Comparison of ENCODE assay signal across 8 cellular contexts in the genomic region with DNA sequence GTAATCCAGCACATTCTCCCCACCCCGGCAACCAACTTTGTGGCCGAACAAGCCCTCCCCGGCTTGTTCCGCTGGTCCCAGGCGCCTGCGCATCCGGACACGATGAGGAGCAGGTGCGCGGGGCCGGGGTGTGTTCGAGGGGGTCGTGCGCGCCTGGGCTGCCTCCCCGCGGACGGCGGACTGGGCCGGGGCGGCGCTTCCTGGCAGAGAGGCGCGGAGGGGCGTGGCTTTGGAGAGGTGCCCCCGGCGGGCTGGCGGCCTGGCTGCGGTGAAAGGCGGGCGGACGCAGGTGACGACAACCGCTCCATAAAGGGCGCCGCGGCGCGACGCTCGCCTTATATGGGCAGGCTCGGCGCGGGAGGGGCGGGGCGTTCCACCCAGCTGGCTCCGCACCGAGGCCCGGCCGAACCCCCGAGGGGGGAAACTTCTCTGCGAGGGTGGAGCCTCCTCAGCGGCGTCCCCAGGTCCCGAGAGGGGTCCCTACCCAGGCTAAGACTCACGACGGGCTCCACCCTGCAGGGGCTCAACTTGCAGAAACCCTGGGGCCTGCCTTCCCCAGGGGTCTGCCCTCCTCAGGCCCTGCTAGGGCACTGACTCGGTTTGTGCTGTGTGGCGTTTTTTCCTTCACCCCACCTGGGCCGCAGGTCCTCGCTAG. TPM values are rescaled to one million over a fixed set of nuclear protein-coding genes. Genes with fewer than 3 reads are reported as not detected.
DNase-seq lines count a peak whose midpoint lies in the region; ATAC-seq and TF ChIP-seq lines count a peak whose summit lies in the region.

No MANE protein-coding gene starts in this region.

- TF ChIP-seq CTCF in 22Rv1 (IDR thresholded peaks at IDR 0.05) (peak; percentile 18; the same call in 1 of the 2 replicates), lower lobe of right lung (IDR thresholded peaks at IDR 0.05) (no peak)
- TF ChIP-seq CTCF in activated CD8-positive, alpha-beta T cell treated with anti-CD3 and anti-CD28 coated beads for 36 hours (IDR thresholded peaks at IDR 0.05), result no peak

- intact Hi-C loops in activated CD8-positive, alpha-beta T cell treated with anti-CD3 and anti-CD28 coated beads for 36 hours (cut with micrococcal nuclease), result loop anchor here (5.0 kb wide), 2 partner anchors 88 to 123 kb away; no protein-coding TSS in a partner anchor
- intact Hi-C loops in lower lobe of right lung (cut with DNase I), result no loop called here

- POLR2A ChIA-PET in activated CD8-positive, alpha-beta T cell treated with anti-CD3 and anti-CD28 coated beads for 36 hours (lab: Charles Lee), result interaction anchor here (0.6 to 2.3 kb wide), 10 partner anchors 22 to 127 kb away, joined by 3 to 8 read pairs (median 3); no protein-coding TSS in a partner anchor

- peak overlapping the region; percentile 84 for H3K27ac ChIP-seq in 22Rv1
- H3K27ac ChIP-seq in duodenal mucosa (ENCODE audit: low read depth, low read length), result peak overlapping the region; percentile 94
- peak overlapping the region; percentile 92 for H3K27ac ChIP-seq in lower lobe of right lung

- H3K36me3 ChIP-seq in duodenal mucosa (ENCODE audit: control insufficient read depth in 1 of 2, insufficient read depth in 2 of 2, low read length in 2 of 2), result no peaks in the 10 kb centered on the region
- no peaks in the 10 kb centered on the region for H3K36me3 ChIP-seq in lower lobe of right lung

- peak overlapping the region; percentile 88 to 91 for H3K9ac ChIP-seq in duodenal mucosa (ENCODE audit: low read depth in 1 of 2, low read length in 2 of 2)

- no peaks in the 10 kb centered on the region for H3K27me3 Mint-ChIP-seq in activated CD8-positive, alpha-beta T cell treated with anti-CD3 and anti-CD28 coated beads for 36 hours

- CTCF ChIA-PET in activated CD8-positive, alpha-beta T cell treated with anti-CD3 and anti-CD28 coated beads for 36 hours (lab: Charles Lee), result interaction anchor here (0.6 to 2.6 kb wide), 11 partner anchors 8 to 216 kb away, joined by 3 to 15 read pairs (median 4); a partner anchor contains a TSS

- peaks cover 38% of the 10 kb centered on the region for H3K4me1 Mint-ChIP-seq in activated CD8-positive, alpha-beta T cell treated with anti-CD3 and anti-CD28 coated beads for 36 hours (ENCODE audit: low read depth)

- peak overlapping the region; percentile 70 to 82 for H3K4me3 ChIP-seq in duodenal mucosa (ENCODE audit: low read depth in 1 of 2, low read length in 2 of 2)
- peak overlapping the region; percentile 59 for H3K4me3 ChIP-seq in lower lobe of right lung

- ATAC-seq in GM18858 (IDR thresholded peaks at IDR 0.05; ENCODE audit: unreplicated experiment) (peak; percentile 33), HG03175 (IDR thresholded peaks at IDR 0.05; ENCODE audit: unreplicated experiment) (peak; percentile 53), lower lobe of right lung (peak; percentile 91 to 92)
- peak; percentile 75 for ATAC-seq in activated CD8-positive, alpha-beta T cell treated with anti-CD3 and anti-CD28 coated beads for 36 hours

- no peaks in the 10 kb centered on the region for H3K9me3 ChIP-seq in duodenal mucosa (ENCODE audit: control insufficient read depth in 1 of 2, low read length in 2 of 2)
- H3K9me3 ChIP-seq in lower lobe of right lung, result no peaks in the 10 kb centered on the region

- DNase-seq in NCI-H748 (lab: John Stamatoyannopoulos, UW; ENCODE audit: unreplicated experiment) (peak; percentile 95), lower lobe of right lung (peak; percentile 97)
- peak; percentile 98 for DNase-seq in activated CD8-positive, alpha-beta T cell treated with anti-CD3 and anti-CD28 coated beads for 36 hours
- DNase-seq in stimulated activated CD4-positive, alpha-beta T cell treated with anti-CD3 and anti-CD28 coated beads, Interleukin-4, amount 100 ng/mL, for 48 hours (ENCODE audit: low read depth in 2 of 2), result peak; percentile 94 to 96

- peak overlapping the region; percentile 83 for H3K27ac Mint-ChIP-seq in activated CD8-positive, alpha-beta T cell treated with anti-CD3 and anti-CD28 coated beads for 36 hours

- H3K9me3 Mint-ChIP-seq in activated CD8-positive, alpha-beta T cell treated with anti-CD3 and anti-CD28 coated beads for 36 hours, result no peaks in the 10 kb centered on the region

- H3K27me3 ChIP-seq in duodenal mucosa (ENCODE audit: control insufficient read depth in 1 of 2, insufficient read depth in 2 of 2, low read length in 2 of 2), result no peaks in the 10 kb centered on the region
- no peaks in the 10 kb centered on the region for H3K27me3 ChIP-seq in lower lobe of right lung (ENCODE audit: low read depth)

- H3K4me3 Mint-ChIP-seq in activated CD8-positive, alpha-beta T cell treated with anti-CD3 and anti-CD28 coated beads for 36 hours, result peak overlapping the region; percentile 73

- H3K36me3 Mint-ChIP-seq in activated CD8-positive, alpha-beta T cell treated with anti-CD3 and anti-CD28 coated beads for 36 hours (ENCODE audit: low read depth), result no peaks in the 10 kb centered on the region

- H3K4me1 ChIP-seq in duodenal mucosa (ENCODE audit: control insufficient read depth in 1 of 2, insufficient read depth in 2 of 2, low read length in 2 of 2), result peaks cover 21 to 39% of the 10 kb centered on the region in 2 donors
- peaks cover 70% of the 10 kb centered on the region for H3K4me1 ChIP-seq in lower lobe of right lung

RNA-seq across cellular contexts. Expression of a gene that starts 26.4 kb away (rescaled TPM):
- total RNA-seq in activated CD8-positive, alpha-beta T cell treated with anti-CD3 and anti-CD28 coated beads for 36 hours, result 100 to 1,000 TPM in 1 of 2 experiments, 10 to 100 TPM in 1; 96.5 to 101 TPM
- total RNA-seq in lower lobe of right lung, result 56.4 TPM

RNA-seq across cellular contexts. Expression of a gene that starts 51.8 kb away (rescaled TPM):
- total RNA-seq in activated CD8-positive, alpha-beta T cell treated with anti-CD3 and anti-CD28 coated beads for 36 hours, result 10 to 100 TPM; 16.7 to 17.5 TPM
- total RNA-seq in lower lobe of right lung, result 13.2 TPM

Comparison
In these comparisons a context has a peak if more than half of its experiments do, and no peak if none do; other contexts are left out.
1. Peak in every context shown above with its lines: DNase-seq, ATAC-seq, H3K4me3 ChIP-seq and H3K27ac ChIP-seq.
2. ATAC-seq: peak in every context shown above with its lines; median percentile 92 in lower lobe of right lung; 75 in activated CD8-positive, alpha-beta T cell treated with anti-CD3 and anti-CD28 coated beads for 36 hours; 53 in HG03175; 33 in GM18858.